Comparison of ENCODE assay signal across 8 cellular contexts in the genomic region with DNA sequence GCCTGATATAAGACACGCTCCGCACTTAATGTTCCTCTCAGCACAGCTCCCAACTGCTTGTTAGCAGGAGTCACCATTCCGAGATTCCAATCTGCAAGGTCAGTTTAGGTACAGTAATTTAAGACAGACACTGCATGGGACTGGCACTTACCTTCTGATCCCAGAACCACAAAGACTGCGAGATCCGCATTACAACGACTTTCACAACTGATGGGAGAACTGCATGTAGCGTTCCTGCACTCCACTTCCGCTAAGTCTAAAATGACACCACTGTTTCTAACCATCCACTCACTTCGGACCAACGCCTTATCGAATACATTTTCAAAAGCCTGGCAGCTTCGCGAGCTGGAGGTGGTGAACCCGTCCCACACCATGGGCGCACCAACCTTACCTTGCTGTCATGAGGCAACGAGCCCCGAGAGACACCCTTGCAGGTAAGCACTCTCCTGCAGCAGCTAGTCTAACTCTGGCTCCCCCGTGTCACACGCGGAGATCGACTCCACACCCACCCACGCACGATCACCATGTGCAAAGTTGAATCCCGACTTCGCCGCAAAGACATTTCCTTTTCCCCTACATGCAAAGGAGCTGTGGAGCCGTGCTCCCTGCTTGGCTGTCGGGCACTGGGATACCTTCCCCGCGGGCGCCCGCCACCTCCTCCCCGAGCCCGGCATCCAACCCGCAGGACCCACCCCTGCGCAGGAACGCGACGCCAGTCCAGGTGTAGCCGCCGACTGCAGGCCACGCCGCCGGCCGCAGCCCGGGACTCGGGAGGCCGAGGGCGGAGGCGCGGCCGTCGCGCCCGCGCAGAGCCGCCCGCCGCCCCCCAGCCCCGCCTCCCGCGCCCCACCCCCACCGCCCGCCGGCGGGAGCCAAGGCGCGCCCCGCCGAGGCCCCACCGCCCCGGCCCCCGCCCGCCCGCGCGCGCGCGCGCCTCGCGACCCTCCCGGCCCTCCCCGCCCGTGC.
DNase-seq lines count a peak whose midpoint lies in the region; TF ChIP-seq lines count a peak whose summit lies in the region.

No MANE protein-coding gene starts in this region.

- H3K4me1 ChIP-seq in HAP-1 = peaks cover 15% of the 10 kb centered on the region
- H3K4me1 ChIP-seq in MM.1S (ENCODE audit: low read length) = peaks cover 23% of the 10 kb centered on the region
- H3K4me1 ChIP-seq in iPS-15b (ENCODE audit: control insufficient read depth, insufficient read depth, low read length) = peaks cover 3% of the 10 kb centered on the region

- H3K9me3 ChIP-seq in HAP-1 = no peaks in the 10 kb centered on the region
- H3K9me3 ChIP-seq in MM.1S (replicated peaks; ENCODE audit: insufficient read depth, low read length) = no peaks in the 10 kb centered on the region
- no peaks in the 10 kb centered on the region for H3K9me3 ChIP-seq in iPS-15b (ENCODE audit: control insufficient read depth, insufficient read depth, low read length)

- peaks cover 17% of the 10 kb centered on the region for H3F3A ChIP-seq in MM.1S (ENCODE audit: insufficient read depth, low read length)

- in situ Hi-C loops in HAP-1 (cut with MboI; ENCODE audit: low sequenced_read_pairs) (loop anchor here (5.0 kb wide), 1 partner anchor 63 kb away; no protein-coding TSS in a partner anchor), astrocyte of the spinal cord (cut with HindIII; ENCODE audit: low sequenced_read_pairs) (no loop called here)

- no peaks in the 10 kb centered on the region for H3K27me3 ChIP-seq in HAP-1 (ENCODE audit: low read depth)
- no peaks in the 10 kb centered on the region for H3K27me3 ChIP-seq in MM.1S (replicated peaks; ENCODE audit: insufficient read depth, low read length)
- H3K27me3 ChIP-seq in iPS-15b (ENCODE audit: control insufficient read depth, insufficient read depth, low read length) = no peaks in the 10 kb centered on the region

- H3K27ac ChIP-seq in MM.1S (ENCODE audit: low read length) = peak overlapping the region; percentile 42; the same call in 1 of the 2 replicates

- H3K9ac ChIP-seq in MM.1S (ENCODE audit: low read length) (peak overlapping the region; percentile 59), iPS-15b (ENCODE audit: low read depth, low read length) (no peak overlapping the region)

- peaks cover 92% of the 10 kb centered on the region for H3K79me2 ChIP-seq in MM.1S (ENCODE audit: low read length)

- peaks cover 34% of the 10 kb centered on the region for H4K20me1 ChIP-seq in MM.1S (ENCODE audit: insufficient read depth, low read length)

- no peaks in the 10 kb centered on the region for H3K9me2 ChIP-seq in MM.1S (replicated peaks; ENCODE audit: insufficient read depth, low read length)

- peak overlapping the region; percentile 27 for H2AFZ ChIP-seq in MM.1S (ENCODE audit: low read length)

- H3K4me2 ChIP-seq in MM.1S (ENCODE audit: low read depth, low read length) = peak overlapping the region; percentile 93

- DNase-seq in HAP-1 (ENCODE audit: low spot score in 2 of 2) (peak; percentile 20 to 67), MM.1S (peak; percentile 84), T-helper 22 cell (ENCODE audit: low read depth) (peak; percentile 37), astrocyte of the spinal cord (ENCODE audit: low read depth, low spot score) (peak; percentile 40), skeletal muscle cell (ENCODE audit: low read depth) (no peak), amniotic stem cell (lab: John Stamatoyannopoulos, UW) (no peak)

- peak overlapping the region; percentile 95 for H3K4me3 ChIP-seq in GM08714 (ENCODE audit: low read length)
- H3K4me3 ChIP-seq in HAP-1 = peak overlapping the region; percentile 99
- peak overlapping the region; percentile 87 for H3K4me3 ChIP-seq in MM.1S (ENCODE audit: low read length)
- peak overlapping the region; percentile 97 for H3K4me3 ChIP-seq in astrocyte of the spinal cord (ENCODE audit: low read depth, low read length)
- peak overlapping the region; percentile 86 for H3K4me3 ChIP-seq in iPS-15b (ENCODE audit: low read depth, low read length)
- H3K4me3 ChIP-seq in skeletal muscle cell (ENCODE audit: low read depth, low read length) = peak overlapping the region; percentile 90

- TF ChIP-seq CTCF in MM.1S (IDR thresholded peaks at IDR 0.05; ENCODE audit: low read length) (no peak), astrocyte of the spinal cord (IDR thresholded peaks at IDR 0.05; ENCODE audit: low read depth, low read length) (no peak)

- peaks cover 14% of the 10 kb centered on the region for H3K36me3 ChIP-seq in HAP-1 (replicated peaks)
- H3K36me3 ChIP-seq in MM.1S (replicated peaks; ENCODE audit: insufficient read depth, low read length) = no peaks in the 10 kb centered on the region; the same call in 1 of the 2 replicates
- no peaks in the 10 kb centered on the region for H3K36me3 ChIP-seq in iPS-15b (ENCODE audit: control insufficient read depth, insufficient read depth, low read length)

Comparison
In these comparisons a context has a peak if more than half of its experiments do, and no peak if none do; other contexts are left out.
1. DNase-seq: peak in HAP-1 (2 of 2), MM.1S (single experiment), T-helper 22 cell (single experiment) and astrocyte of the spinal cord (single experiment); none in skeletal muscle cell (single experiment) and amniotic stem cell (single experiment).
2. Peak in every context shown above with its lines, with median percentiles within 50 percentile points of each other: H3K4me3 ChIP-seq.